Comparison of ENCODE assay signal across 14 cellular contexts in genomic region chr6:138945354-138945753, GRCh38. TPM values are rescaled to one million over a fixed set of nuclear protein-coding genes. Genes with fewer than 3 reads are reported as not detected.
DNase-seq lines count a peak whose midpoint lies in the region; ATAC-seq and TF ChIP-seq lines count a peak whose summit lies in the region.
"Had no signal": no experiment of that assay in that cellular context is flagged by ENCODE, and none has a peak within 500 bp of the region (broad histone marks: within the 10 kb centered on the region; RNA-seq: fewer than 3 reads in every experiment).

No MANE protein-coding gene starts in this region.

- no peaks in the 10 kb centered on the region for H3K9me3 ChIP-seq in BE2C
- H3K9me3 ChIP-seq in SJCRH30 (replicated peaks) = no peaks in the 10 kb centered on the region

- H3K36me3 ChIP-seq in BE2C = peaks cover 33% of the 10 kb centered on the region
- peaks cover 33% of the 10 kb centered on the region for H3K36me3 ChIP-seq in SJCRH30

- peak; percentile 41 for DNase-seq in BE2C
- peak; percentile 37 for DNase-seq in NCI-H69 (lab: John Stamatoyannopoulos, UW)
- DNase-seq in epithelial cell of prostate (ENCODE audit: low read depth, low spot score) = no peak
- no peak for DNase-seq in SJCRH30
- no peak for DNase-seq in NCI-H187 treated with DMSO at 0.1 percent for 48 hours (lab: John Stamatoyannopoulos, UW)
- DNase-seq in GM20000 (ENCODE audit: low spot score) = no peak
- DNase-seq: activated effector memory CD4-positive, alpha-beta T cell treated with anti-CD3 and anti-CD28 coated beads, Interleukin-2, amount 50 U/mL, for 16 hours; cerebellar nuclear complex; NCI-H446; SHP77 treated with DMSO at 0.1 percent for 48 hours; stimulated activated CD4-positive, alpha-beta T cell treated with anti-CD3 and anti-CD28 coated beads, Interleukin-4, amount 100 ng/mL, for 4 hours had no signal

- H3K4me3 ChIP-seq in BE2C (ENCODE audit: low read depth, low read length) (no peak overlapping the region), SJCRH30 (no peak overlapping the region)

- H3K27ac ChIP-seq in 22Rv1 (peak overlapping the region; percentile 2; the same call in 1 of the 2 replicates), epithelial cell of prostate (peak overlapping the region; percentile 29), SJCRH30 (no peak overlapping the region)

- ATAC-seq in GM19023 (IDR thresholded peaks at IDR 0.05; ENCODE audit: unreplicated experiment) = no peak
- ATAC-seq: stimulated activated naive CD8-positive, alpha-beta T cell treated with anti-CD3 and anti-CD28 coated beads, Interleukin-15, amount 100 ng/mL, for 72 hours had no signal

- H3K4me1 ChIP-seq in BE2C (no peaks in the 10 kb centered on the region; the same call in 1 of the 2 replicates), SJCRH30 (no peaks in the 10 kb centered on the region)

- H3K27me3 ChIP-seq in BE2C = no peaks in the 10 kb centered on the region
- H3K27me3 ChIP-seq in SJCRH30 = no peaks in the 10 kb centered on the region

- 0 out of 2 replicates have a peak, but pooled peaks have one; percentile 24 for TF ChIP-seq CTCF in 22Rv1 (IDR thresholded peaks at IDR 0.05)
- TF ChIP-seq CTCF in BE2C (IDR thresholded peaks at IDR 0.05; ENCODE audit: low read depth, low read length) = peak; percentile 54
- TF ChIP-seq CTCF in GM20000 (IDR thresholded peaks at IDR 0.05; ENCODE audit: extremely low read depth, missing control alignments) = no peak

RNA-seq across cellular contexts. Expression of gene REPS1, which starts 42.7 kb away (rescaled TPM):
- polyA plus RNA-seq in BE2C (2012; ENCODE audit: insufficient read depth, insufficient read length, low read depth) = 35.5 TPM
- total RNA-seq in SJCRH30 (2014; rRNA removed; shearing (Covaris generic)) = 65.7 and 66.7 TPM in 2 replicates

Comparison
In these comparisons a context has a peak if more than half of its experiments do, and no peak if none do; other contexts are left out.
1. DNase-seq: peak in BE2C (single experiment) and NCI-H69 (single experiment); none in epithelial cell of prostate (single experiment), SJCRH30 (0 of 2), NCI-H187 treated with DMSO at 0.1 percent for 48 hours (single experiment) and GM20000 (single experiment).